23 cellular contexts compared by ENCODE assay signal in the genomic region with DNA sequence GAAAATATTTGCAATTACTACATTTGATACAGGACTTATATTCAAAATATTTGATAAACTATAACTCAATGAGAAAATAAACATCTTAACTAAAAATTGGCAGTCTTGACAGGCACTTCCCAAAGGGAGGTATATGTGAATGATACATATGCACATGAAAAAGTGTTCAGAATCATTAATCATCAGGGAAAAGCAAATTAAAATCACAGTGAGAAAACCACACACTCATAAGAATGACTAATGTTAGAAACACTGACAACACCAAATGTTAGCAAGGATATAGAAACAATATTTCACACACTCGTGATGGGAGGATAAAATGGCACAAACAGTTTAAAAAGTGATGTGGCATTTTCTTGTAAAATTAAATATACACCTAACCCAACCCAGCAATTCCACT. TPM values are rescaled to one million over a fixed set of nuclear protein-coding genes. Genes with fewer than 3 reads are reported as not detected.
A peak's percentile ranks its signal among the peaks of the same experiment; 100 is the strongest.
DNase-seq lines count a peak whose midpoint lies in the region; ATAC-seq, FAIRE-seq and TF ChIP-seq lines count a peak whose summit lies in the region.
"Had no signal": no experiment of that assay in that cellular context is flagged by ENCODE, and none has a peak within 500 bp of the region (broad histone marks: within the 10 kb centered on the region; RNA-seq: fewer than 3 reads in every experiment).

No MANE protein-coding gene starts in this region.

- H3K36me3 ChIP-seq in GM23248 (ENCODE audit: low read depth): no peaks in the 10 kb centered on the region
- no peaks in the 10 kb centered on the region for H3K36me3 ChIP-seq in Loucy (ENCODE audit: insufficient read depth, low read length)
- H3K36me3 ChIP-seq in kidney (ENCODE audit: control insufficient read depth in 1 of 2, insufficient read depth in 2 of 2, low read length in 2 of 2): no peaks in the 10 kb centered on the region
- H3K36me3 ChIP-seq: BLaER1 treated with 17β-estradiol and CSF1 and Interleukin-3, amounts not matched to agents 10 nM and 100 nM had no signal

- no peak overlapping the region for H3K4me3 ChIP-seq in GM23248
- H3K4me3 ChIP-seq in Loucy (ENCODE audit: low read length, poor library complexity, severe bottlenecking): no peak overlapping the region
- H3K4me3 ChIP-seq in epithelial cell of esophagus (ENCODE audit: low read length): no peak overlapping the region
- H3K4me3 ChIP-seq in kidney (ENCODE audit: low read length in 2 of 2): no peak overlapping the region
- H3K4me3 ChIP-seq: BLaER1 treated with 17β-estradiol and CSF1 and Interleukin-3, amounts not matched to agents 10 nM and 100 nM; GM23338; SJSA1 had no signal

- H3K4me2 ChIP-seq in GM23248 (ENCODE audit: unreplicated experiment) (no peak overlapping the region), Loucy (ENCODE audit: low read depth, low read length, poor library complexity, severe bottlenecking) (no peak overlapping the region)
- H3K4me2 ChIP-seq: BLaER1 treated with 17β-estradiol and CSF1 and Interleukin-3, amounts not matched to agents 10 nM and 100 nM; GM23338 had no signal

- ATAC-seq in HG02678 (IDR thresholded peaks at IDR 0.05; ENCODE audit: unreplicated experiment): no peak
- ATAC-seq: GM23338, HCT116, Right ventricle myocardium inferior had no signal

- FAIRE-seq in kidney (lab: Jason Lieb, UNC) (no peak), urothelium cell line (lab: Jason Lieb, UNC) (no peak)
- FAIRE-seq: GM12892, RCC 7860 had no signal

- WGBS in GM23248 (ENCODE audit: low coverage in 1 of 2, low lambda C conversion rate in 2 of 2, missing lambda C conversion rate in 2 of 2), 2 experiments: 13 to 33% methylated on average over 1 of the region's 1 CpG

- in situ Hi-C loops in GM23248 (cut with MboI): no loop called here

- H3K9ac ChIP-seq in GM23248 (no peak overlapping the region), Loucy (ENCODE audit: low read depth, low read length, poor library complexity, severe bottlenecking) (no peak overlapping the region), kidney (ENCODE audit: low read length in 2 of 2) (no peak overlapping the region)
- H3K9ac ChIP-seq: BLaER1 treated with 17β-estradiol and CSF1 and Interleukin-3, amounts not matched to agents 10 nM and 100 nM had no signal

- H3K27ac ChIP-seq in GM23248 (no peak overlapping the region), kidney (ENCODE audit: low read depth in 2 of 2, low read length in 2 of 2) (no peak overlapping the region)
- H3K27ac ChIP-seq: BLaER1 treated with 17β-estradiol and CSF1 and Interleukin-3, amounts not matched to agents 10 nM and 100 nM; SJSA1 had no signal

- H3K79me2 ChIP-seq in GM23248 (ENCODE audit: insufficient read depth): peaks cover 6% of the 10 kb centered on the region
- peaks cover 9% of the 10 kb centered on the region for H3K79me2 ChIP-seq in Loucy (ENCODE audit: insufficient read depth, low read length)

- H3F3A ChIP-seq in GM23248 (ENCODE audit: insufficient read depth): peaks cover 14% of the 10 kb centered on the region
- no peaks in the 10 kb centered on the region for H3F3A ChIP-seq in Loucy (ENCODE audit: low read depth)

- H3K9me3 ChIP-seq in GM23248 (ENCODE audit: low read depth): no peaks in the 10 kb centered on the region
- no peaks in the 10 kb centered on the region for H3K9me3 ChIP-seq in Loucy (ENCODE audit: insufficient read depth, low read depth, low read length)
- H3K9me3 ChIP-seq in kidney (ENCODE audit: control insufficient read depth in 1 of 2, low read length in 2 of 2): no peaks in the 10 kb centered on the region
- H3K9me3 ChIP-seq: BLaER1 treated with 17β-estradiol and CSF1 and Interleukin-3, amounts not matched to agents 10 nM and 100 nM; Caco-2; SJSA1 had no signal

- 0 out of 2 replicates have a peak, but pooled peaks cover under 1% of the 10 kb centered on the region for H3K27me3 ChIP-seq in GM23248 (replicated peaks; ENCODE audit: insufficient read depth)
- H3K27me3 ChIP-seq in Loucy (ENCODE audit: insufficient read depth, low read length, poor library complexity, severe bottlenecking): no peaks in the 10 kb centered on the region
- H3K27me3 ChIP-seq: BLaER1 treated with 17β-estradiol and CSF1 and Interleukin-3, amounts not matched to agents 10 nM and 100 nM had no signal

- TF ChIP-seq CTCF in Loucy (conservative IDR thresholded peaks at IDR 0.05; ENCODE audit: low read length) (no peak), epithelial cell of esophagus (IDR thresholded peaks at IDR 0.05; ENCODE audit: insufficient read depth, low read depth, low read length, missing control alignments) (no peak), kidney (IDR thresholded peaks at IDR 0.05; ENCODE audit: borderline replicate concordance, extremely low read depth, insufficient read depth) (no peak)

- peaks cover 4% of the 10 kb centered on the region; the same call in 1 of the 2 replicates for H3K4me1 ChIP-seq in GM23248 (ENCODE audit: insufficient read depth)
- peaks cover 7% of the 10 kb centered on the region for H3K4me1 ChIP-seq in Loucy (ENCODE audit: insufficient read depth, low read length, poor library complexity, severe bottlenecking)
- H3K4me1 ChIP-seq in kidney (ENCODE audit: control insufficient read depth in 1 of 2, insufficient read depth in 1 of 2, low read depth in 1 of 2, low read length in 2 of 2): peaks cover 0 to 5% of the 10 kb centered on the region in 2 donors

- no peak overlapping the region for H2AFZ ChIP-seq in GM23248
- H2AFZ ChIP-seq in Loucy (ENCODE audit: low read length): peak overlapping the region; percentile 8; the same call in 1 of the 2 replicates

- DNase-seq in GM23248 (peak; percentile 40), epithelial cell of esophagus (ENCODE audit: low read depth) (peak; percentile 56), kidney (no peak), urothelium cell line (ENCODE audit: low spot score) (no peak)
- no peak for DNase-seq in activated CD8-positive, alpha-beta memory T cell treated with anti-CD3 and anti-CD28 coated beads, Interleukin-2, amount 50 U/mL, for 4 hours
- DNase-seq: ACHN; Caco-2; CD4-positive, alpha-beta memory T cell; DMS 273 treated with DMSO at 0.1 percent for 48 hours; DMS79 treated with DMSO at 0.1 percent for 48 hours; Kasumi-1; NCI-H1105; NCI-H2029 treated with DMSO at 0.1 percent for 48 hours; NCI-H526 had no signal

- intact Hi-C loops in kidney (cut with DNase I): no loop called here

- H3K9me2 ChIP-seq in GM23248 (ENCODE audit: insufficient read depth): no peaks in the 10 kb centered on the region
- no peaks in the 10 kb centered on the region for H3K9me2 ChIP-seq in Loucy (replicated peaks; ENCODE audit: low read depth, low read length)

- H4K20me1 ChIP-seq in GM23248 (ENCODE audit: insufficient read depth): no peaks in the 10 kb centered on the region
- peaks cover under 1% of the 10 kb centered on the region for H4K20me1 ChIP-seq in Loucy (ENCODE audit: insufficient read depth, low read length, poor library complexity, severe bottlenecking)

RNA-seq across cellular contexts. Expression of a gene that starts 4.1 kb away (rescaled TPM):
- 24.4 and 25.3 TPM in 2 replicates for total RNA-seq in GM23248 (2014; rRNA removed; shearing (Covaris generic))
- polyA plus RNA-seq in GM23248 (2016; fragmentation: Nextera tagmentation; extraction: Ambion mirVana): 79.4 and 82.0 TPM in 2 replicates
- 52.5 TPM for total RNA-seq in kidney
- 38.9 TPM for polyA plus RNA-seq in kidney (ENCODE audit: insufficient read depth, low read depth, low replicate concordance)

RNA-seq across cellular contexts. Expression of a gene that starts 32.0 kb away (rescaled TPM):
- 108 and 136 TPM in 2 replicates for total RNA-seq in GM23248 (2014; rRNA removed; shearing (Covaris generic))
- polyA plus RNA-seq in GM23248 (2016; fragmentation: Nextera tagmentation; extraction: Ambion mirVana) (89.9 and 90.0 TPM in 2 replicates), kidney (ENCODE audit: insufficient read depth, low read depth, low replicate concordance) (65.7 TPM)
- total RNA-seq in kidney: 130 TPM
- total RNA-seq: Caco-2, GM23338 had no signal
- polyA plus RNA-seq: GM23338 had no signal

Comparison
In these comparisons a context has a peak if more than half of its experiments do, and no peak if none do; other contexts are left out.
1. DNase-seq: peak in GM23248 (single experiment) and epithelial cell of esophagus (single experiment); none in kidney (single experiment), urothelium cell line (single experiment) and activated CD8-positive, alpha-beta memory T cell treated with anti-CD3 and anti-CD28 coated beads, Interleukin-2, amount 50 U/mL, for 4 hours (single experiment).